In the genomic region with DNA sequence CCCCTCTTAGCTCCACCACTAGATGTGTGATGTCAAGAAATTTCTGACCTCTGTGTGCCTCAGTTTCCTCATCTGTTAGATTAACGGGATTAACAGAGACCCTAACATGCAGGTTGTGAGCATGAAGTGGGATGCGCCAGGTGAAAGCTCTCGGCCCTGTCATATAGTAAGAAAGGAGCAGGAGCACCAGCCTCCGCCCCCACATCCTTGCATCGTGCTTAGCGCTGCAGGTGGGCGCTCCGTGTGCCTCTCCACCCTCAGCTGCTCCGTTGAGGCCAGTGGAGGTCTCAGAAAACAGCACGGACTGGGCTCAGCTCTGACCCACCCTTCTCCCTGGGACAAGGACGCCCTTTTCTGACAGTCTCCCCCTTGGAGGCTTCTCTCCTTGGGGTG, we compare ENCODE assay signal across 17 cellular contexts.
"Had no signal": no experiment of that assay in that cellular context is flagged by ENCODE, and none has a peak within 500 bp of the region (broad histone marks: within the 10 kb centered on the region; RNA-seq: fewer than 3 reads in every experiment).

No MANE protein-coding gene starts in this region.

- H3K27me3 Mint-ChIP-seq: activated B cell treated with CpG ODN at 0.5 μM for 24 hours, memory B cell, T-helper 17 cell had no signal

- H3K4me3 Mint-ChIP-seq: activated B cell treated with CpG ODN at 0.5 μM for 24 hours; activated T-cell treated with anti-CD3 and anti-CD28 coated beads, Interleukin-2, amount 50 U/mL, for 72 hours; memory B cell; T-helper 17 cell had no signal

- H3K9me3 ChIP-seq: spleen, upper lobe of left lung had no signal

- DNase-seq: activated B cell treated with CpG ODN at 0.5 μM for 24 hours; activated CD4-positive, alpha-beta T cell treated with anti-CD3 and anti-CD28 coated beads for 4 hours; activated CD4-positive, alpha-beta T cell treated with anti-CD3 and anti-CD28 coated beads, Interleukin-2, amount 50 U/mL, for 48 hours; activated gamma-delta T cell; activated naive CD4-positive, alpha-beta T cell treated with anti-CD3 and anti-CD28 coated beads, Interleukin-2, amount 50 U/mL, for 16 hours; activated T-cell treated with anti-CD3 and anti-CD28 coated beads, Interleukin-2, amount 50 U/mL, for 72 hours; hypothalamus; left ventricle myocardium superior; occipital lobe; stimulated activated CD4-positive, alpha-beta T cell treated with anti-CD3 and anti-CD28 coated beads, Interleukin-4, amount 100 ng/mL, for 1 hour; stimulated activated naive CD4-positive, alpha-beta T cell; SW 1271; T-helper 17 cell; upper lobe of left lung had no signal

- H3K27ac Mint-ChIP-seq: activated B cell treated with CpG ODN at 0.5 μM for 24 hours; activated T-cell treated with anti-CD3 and anti-CD28 coated beads, Interleukin-2, amount 50 U/mL, for 72 hours; memory B cell had no signal

- H3K27ac ChIP-seq: SK-N-MC, spleen, upper lobe of left lung had no signal

- H3K4me1 Mint-ChIP-seq: activated B cell treated with CpG ODN at 0.5 μM for 24 hours, memory B cell had no signal

- H3K9me3 Mint-ChIP-seq: activated B cell treated with CpG ODN at 0.5 μM for 24 hours; activated T-cell treated with anti-CD3 and anti-CD28 coated beads, Interleukin-2, amount 50 U/mL, for 72 hours; memory B cell had no signal

- ATAC-seq: activated T-cell treated with anti-CD3 and anti-CD28 coated beads, Interleukin-2, amount 50 U/mL, for 72 hours; left ventricle myocardium superior; T-helper 17 cell had no signal

- H3K27me3 ChIP-seq: spleen, upper lobe of left lung had no signal
